ENCODE assay signal across 8 cellular contexts in the genomic region with DNA sequence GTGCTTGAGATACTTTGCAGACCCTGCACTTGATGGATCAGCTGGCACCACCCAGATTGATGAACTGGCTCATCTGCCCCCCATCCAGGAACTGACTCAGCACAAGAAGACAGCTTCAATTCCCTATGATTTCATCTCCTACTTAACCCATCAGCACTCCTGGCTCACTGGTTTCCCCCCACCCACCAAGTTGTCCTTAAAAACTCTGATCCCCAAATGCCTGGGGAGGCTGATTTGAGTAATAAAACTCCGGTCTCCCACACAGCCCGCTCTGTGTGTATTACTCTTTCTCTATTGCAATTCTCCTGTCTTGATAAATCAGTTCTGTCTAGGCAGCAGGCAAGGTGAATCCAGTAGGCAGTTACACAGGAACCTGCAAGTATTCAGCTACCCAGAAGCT.
DNase-seq lines count a peak whose midpoint lies in the region; ATAC-seq, FAIRE-seq and TF ChIP-seq lines count a peak whose summit lies in the region.
"Not testable (repeated sequence)": the region's sequence is repeated elsewhere in the genome, so short reads cannot be mapped to it uniquely, and the experiment has no call there.

No MANE protein-coding gene starts in this region.

- not testable (repeated sequence) for H3K27me3 ChIP-seq in bronchial epithelial cell (ENCODE audit: control insufficient read depth, insufficient read depth, low read length); foreskin keratinocyte

- H3K36me3 Mint-ChIP-seq in neural crest cell (ENCODE audit: low read depth); type B pancreatic cell: not testable (repeated sequence)

- peak; percentile 6 for ATAC-seq in foreskin keratinocyte

- H3K27me3 Mint-ChIP-seq in neural crest cell (ENCODE audit: low read depth); type B pancreatic cell: not testable (repeated sequence)

- not testable (repeated sequence) for H3K4me3 Mint-ChIP-seq in neural crest cell
- H3K4me3 Mint-ChIP-seq in type B pancreatic cell, result peak overlapping the region; percentile 21

- H3K27ac ChIP-seq in foreskin keratinocyte, result not testable (repeated sequence)

- not testable (repeated sequence) for H3K4me3 ChIP-seq in bronchial epithelial cell (ENCODE audit: low read depth, low read length)

- not testable (repeated sequence) for H3K9me3 Mint-ChIP-seq in neural crest cell, type B pancreatic cell

- H3K27ac Mint-ChIP-seq in neural crest cell (ENCODE audit: unreplicated experiment), result peak overlapping the region; percentile 60
- peak overlapping the region; percentile 77 for H3K27ac Mint-ChIP-seq in type B pancreatic cell

- DNase-seq in EL (peak; percentile 2), HT1080 (ENCODE audit: low read depth) (peak; percentile 42), T1000 (lab: John Stamatoyannopoulos, UW) (peak; percentile 19), foreskin keratinocyte (peak in 1 of 2 donors; percentile 24), islet precursor cell (peak; percentile 60)
- not testable (repeated sequence) for DNase-seq in bronchial epithelial cell (ENCODE audit: low read depth); neural crest cell (ENCODE audit: low read depth, low spot score); type B pancreatic cell (ENCODE audit: extremely low spot score, unreplicated experiment)

- H3K36me3 ChIP-seq in bronchial epithelial cell (ENCODE audit: control insufficient read depth, insufficient read depth, low read length), result not testable (repeated sequence)

- peak; percentile 43 for FAIRE-seq in bronchial epithelial cell (lab: Jason Lieb, UNC)

- not testable (repeated sequence) for TF ChIP-seq CTCF in bronchial epithelial cell (IDR thresholded peaks at IDR 0.05; ENCODE audit: insufficient read depth, low read length, severe bottlenecking); foreskin keratinocyte (conservative IDR thresholded peaks at IDR 0.05); neural crest cell (conservative IDR thresholded peaks at IDR 0.05); type B pancreatic cell (conservative IDR thresholded peaks at IDR 0.05)

- H3K4me1 Mint-ChIP-seq in neural crest cell; type B pancreatic cell (ENCODE audit: unreplicated experiment): not testable (repeated sequence)

- not testable (repeated sequence) for H3K4me1 ChIP-seq in foreskin keratinocyte
